In genomic region chr6:137530404-137530803, GRCh38 we compare ENCODE assay signal across 33 cellular contexts. TPM values are rescaled to one million over a fixed set of nuclear protein-coding genes. Genes with fewer than 3 reads are reported as not detected.
"Had no signal": no experiment of that assay in that cellular context is flagged by ENCODE, and none has a peak within 500 bp of the region (broad histone marks: within the 10 kb centered on the region; RNA-seq: fewer than 3 reads in every experiment).

No MANE protein-coding gene starts in this region.

- H3K4me1 Mint-ChIP-seq: activated B cell treated with CpG ODN at 0.5 μM for 24 hours; activated CD4-positive, alpha-beta T cell treated with anti-CD3 and anti-CD28 coated beads, Interleukin-2, amount 10 ng/mL, durations not matched to agents 24 days and 14 days; activated naive CD4-positive, alpha-beta T cell treated with anti-CD3 and anti-CD28 coated beads, Interleukin-2, amount 50 U/mL, for 24 hours; activated naive CD8-positive, alpha-beta T cell treated with anti-CD3 and anti-CD28 coated beads, Interleukin-2, amount 10 ng/mL, durations not matched to agents 7 days and 5 days; central memory CD8-positive, alpha-beta T cell had no signal

- H3K9me3 Mint-ChIP-seq: activated naive CD4-positive, alpha-beta T cell treated with anti-CD3 and anti-CD28 coated beads, Interleukin-2, amount 50 U/mL, for 24 hours had no signal

- ATAC-seq: activated CD8-positive, alpha-beta T cell treated with anti-CD3 and anti-CD28 coated beads for 36 hours had no signal

- H3K4me1 ChIP-seq: ascending aorta had no signal

- H3K27ac Mint-ChIP-seq: activated B cell treated with CpG ODN at 0.5 μM for 24 hours; activated CD4-positive, alpha-beta T cell treated with anti-CD3 and anti-CD28 coated beads, Interleukin-2, amount 10 ng/mL, durations not matched to agents 24 days and 14 days; activated CD8-positive, alpha-beta T cell treated with anti-CD3 and anti-CD28 coated beads for 36 hours; activated naive CD8-positive, alpha-beta T cell treated with anti-CD3 and anti-CD28 coated beads, Interleukin-2, amount 10 ng/mL, durations not matched to agents 7 days and 5 days; activated T-cell treated with anti-CD3 and anti-CD28 coated beads, Interleukin-2, amount 50 U/mL, for 24 hours; activated T-helper 2 cell treated with anti-CD3 and anti-CD28 coated beads, Interferon-gamma antibody, Interleukin-2, Interleukin-4, amounts not matched to agents 10 μg/mL and 5 μg/mL and 100 μg/mL, durations not matched to agents 14 hours and 24 hours and 36 hours had no signal

- H3K4me2 ChIP-seq: PC-9 had no signal

- DNase-seq: activated B cell treated with CpG ODN at 0.5 μM for 24 hours; activated CD4-positive, alpha-beta T cell treated with anti-CD3 and anti-CD28 coated beads for 1 hour; activated CD4-positive, alpha-beta T cell treated with anti-CD3 and anti-CD28 coated beads, Interleukin-2, amount 10 ng/mL, durations not matched to agents 24 days and 14 days; activated CD4-positive, alpha-beta T cell treated with anti-CD3 and anti-CD28 coated beads, Interleukin-2, amount 50 U/mL, for 4 hours; activated CD8-positive, alpha-beta T cell treated with anti-CD3 and anti-CD28 coated beads for 36 hours; activated gamma-delta T cell; activated naive CD4-positive, alpha-beta T cell treated with Interleukin-2 at 50 U/mL for 16 hours; activated naive CD8-positive, alpha-beta T cell treated with anti-CD3 and anti-CD28 coated beads, Interleukin-2, amount 10 ng/mL, durations not matched to agents 7 days and 5 days; activated T-cell treated with anti-CD3 and anti-CD28 coated beads, Interleukin-2, amount 50 U/mL, for 24 hours; amygdala; Kasumi-1; MM.1S; MV-4-11; NCI-H1092; NCI-H1436 treated with DMSO at 0.1 percent for 48 hours; NCI-H1694 treated with DMSO at 0.1 percent for 48 hours; NCI-H2029; NCI-H345; NCI-H524 treated with DMSO at 0.1 percent for 48 hours; NCI-H748 treated with DMSO at 0.1 percent for 48 hours; PC-9; Right ventricle myocardium superior; SW 1271; T-helper 1 cell; T-helper 9 cell had no signal

- H3K27ac ChIP-seq: ascending aorta, cardiac muscle cell, PC-9 had no signal

- H2AFZ ChIP-seq: PC-9 had no signal

- H3K4me3 Mint-ChIP-seq: activated B cell treated with CpG ODN at 0.5 μM for 24 hours; activated CD4-positive, alpha-beta T cell treated with anti-CD3 and anti-CD28 coated beads, Interleukin-2, amount 10 ng/mL, durations not matched to agents 24 days and 14 days; activated CD8-positive, alpha-beta T cell treated with anti-CD3 and anti-CD28 coated beads for 36 hours; activated naive CD4-positive, alpha-beta T cell treated with anti-CD3 and anti-CD28 coated beads, Interleukin-2, amount 50 U/mL, for 24 hours; activated naive CD8-positive, alpha-beta T cell treated with anti-CD3 and anti-CD28 coated beads, Interleukin-2, amount 10 ng/mL, durations not matched to agents 7 days and 5 days; activated T-cell treated with anti-CD3 and anti-CD28 coated beads, Interleukin-2, amount 50 U/mL, for 24 hours; central memory CD8-positive, alpha-beta T cell had no signal

- H3K27me3 ChIP-seq: ascending aorta, cardiac muscle cell had no signal

- H3K4me3 ChIP-seq: ascending aorta, cardiac muscle cell, PC-9 had no signal

- H3K9me3 ChIP-seq: ascending aorta had no signal

- H3K36me3 ChIP-seq: ascending aorta, cardiac muscle cell had no signal

RNA-seq across cellular contexts. Expression of gene OLIG3, which starts 36.2 kb away (rescaled TPM):
- total RNA-seq: activated B cell treated with CpG ODN at 0.5 μM for 24 hours; activated CD4-positive, alpha-beta T cell treated with anti-CD3 and anti-CD28 coated beads, Interleukin-2, amount 10 ng/mL, durations not matched to agents 24 days and 14 days; activated naive CD8-positive, alpha-beta T cell treated with anti-CD3 and anti-CD28 coated beads, Interleukin-2, amount 10 ng/mL, durations not matched to agents 7 days and 5 days; activated T-helper 2 cell treated with anti-CD3 and anti-CD28 coated beads, Interferon-gamma antibody, Interleukin-2, Interleukin-4, amounts not matched to agents 10 μg/mL and 5 μg/mL and 100 μg/mL, durations not matched to agents 14 hours and 24 hours and 36 hours; ascending aorta; cardiac muscle cell; chondrocyte; OCI-LY7; PC-9; Right ventricle myocardium superior had no signal
- polyA plus RNA-seq: adipose tissue, cardiac muscle cell had no signal
